Comparison of ENCODE assay signal across 1 cellular context in the genomic region with DNA sequence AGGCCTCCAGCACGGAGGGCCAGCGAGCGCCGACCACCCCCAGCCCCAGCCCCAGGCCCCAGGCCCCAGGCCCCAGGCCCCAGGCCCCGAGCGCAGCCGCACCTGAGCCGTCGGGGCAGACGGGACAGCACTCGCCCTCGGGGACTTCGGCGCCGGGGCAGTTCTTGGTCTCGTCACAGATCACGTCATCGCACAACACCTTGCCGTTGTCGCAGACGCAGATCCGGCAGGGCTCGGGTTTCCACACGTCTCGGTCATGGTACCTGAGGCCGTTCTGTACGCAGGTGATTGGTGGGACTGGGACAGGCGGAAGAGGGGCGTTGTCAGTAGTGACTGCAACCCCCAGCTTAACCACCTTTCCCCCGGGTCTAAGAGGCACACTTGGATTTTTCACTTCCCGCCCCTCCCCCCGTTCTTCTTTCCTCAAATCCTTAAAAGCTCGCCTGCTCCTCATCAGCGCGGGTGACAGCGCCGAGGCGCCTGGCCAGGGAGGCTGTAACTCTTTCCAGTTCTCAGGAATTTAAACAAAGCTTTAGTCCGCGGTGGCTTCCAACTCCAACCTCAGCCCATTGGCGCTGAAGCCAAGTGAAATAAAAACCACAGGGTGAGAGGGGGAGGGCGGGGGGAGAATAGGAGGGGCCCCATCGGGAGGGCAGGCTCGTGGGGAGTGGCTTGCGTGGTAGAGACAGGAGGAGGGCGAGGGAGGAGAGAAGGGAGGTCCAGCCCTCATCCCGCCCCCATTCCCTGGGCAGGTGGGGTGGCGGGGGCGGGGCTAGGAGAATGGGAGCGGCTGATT.
TF ChIP-seq lines count a peak whose summit lies in the region.

No MANE protein-coding gene starts in this region.

TF ChIP-seq in HCT116, 20 proteins besides CTCF, POLR2A, EP300 and RAD21 (continued from another document):
- TF ChIP-seq ZFX (IDR thresholded peaks at IDR 0.05) (no peak), EGR1 (IDR thresholded peaks at IDR 0.05; ENCODE audit: low read depth) (no peak), POLR2AphosphoS5 (IDR thresholded peaks at IDR 0.05; ENCODE audit: low read depth, low read length) (peak; percentile 76), SRF (IDR thresholded peaks at IDR 0.05; ENCODE audit: low read depth) (no peak), SIN3A (IDR thresholded peaks at IDR 0.05; ENCODE audit: low read depth) (no peak), CBX3 (IDR thresholded peaks at IDR 0.05; ENCODE audit: low read depth) (no peak), REST (IDR thresholded peaks at IDR 0.05; ENCODE audit: low read depth) (no peak), TCF7L2 (IDR thresholded peaks at IDR 0.05; ENCODE audit: borderline replicate concordance, extremely low read depth, insufficient read depth, insufficient read length) (peak; percentile 19), ZBTB33 (IDR thresholded peaks at IDR 0.05; ENCODE audit: extremely low read depth, insufficient replicate concordance, low read length) (no peak), EZH2phosphoT487 (IDR thresholded peaks at IDR 0.05; ENCODE audit: borderline replicate concordance) (no peak), YY1 (IDR thresholded peaks at IDR 0.05; ENCODE audit: extremely low read depth, insufficient replicate concordance, low read depth, low read length) (peak; percentile 43)
